In genomic region chr7:128672927-128673517, GRCh38 we compare ENCODE assay signal across 8 cellular contexts. TPM values are rescaled to one million over a fixed set of nuclear protein-coding genes. Genes with fewer than 3 reads are reported as not detected.
DNase-seq lines count a peak whose midpoint lies in the region; ATAC-seq and TF ChIP-seq lines count a peak whose summit lies in the region.

No MANE protein-coding gene starts in this region.

- POLR2A ChIA-PET in activated naive CD8-positive, alpha-beta T cell treated with anti-CD3 and anti-CD28 coated beads, Interleukin-2, amount 10 ng/mL, durations not matched to agents 7 days and 5 days (lab: Charles Lee), result no interaction called here

- intact Hi-C loops in aorta (cut with DNase I) (loop anchor here (5.0 to 10.0 kb wide), 2 partner anchors 52 to 209 kb away; no protein-coding TSS in a partner anchor), ovary (cut with DNase I) (no loop called here)

- TF ChIP-seq EP300 in ovary (IDR thresholded peaks at IDR 0.05), result no peak

- no peak for TF ChIP-seq POLR2A in ovary (IDR thresholded peaks at IDR 0.05)

- H3K4me3 Mint-ChIP-seq in activated naive CD8-positive, alpha-beta T cell treated with anti-CD3 and anti-CD28 coated beads, Interleukin-2, amount 10 ng/mL, durations not matched to agents 7 days and 5 days, result no peak overlapping the region

- H3K27me3 ChIP-seq in H7 (ENCODE audit: control insufficient read depth, insufficient read depth, low read length) (no peaks in the 10 kb centered on the region), iPS DF 6.9 (ENCODE audit: control insufficient read depth, insufficient read depth, low read length) (no peaks in the 10 kb centered on the region), aorta (ENCODE audit: control insufficient read depth in 1 of 2, insufficient read depth in 2 of 2, low read length in 1 of 2) (no peaks in the 10 kb centered on the region), ovary (no peaks in the 10 kb centered on the region)

- H3K4me3 ChIP-seq in H7 (ENCODE audit: insufficient read depth, low read depth, low read length) (no peak overlapping the region), iPS DF 6.9 (ENCODE audit: low read length) (no peak overlapping the region), aorta (ENCODE audit: low read length in 2 of 2) (no peak overlapping the region), ovary (no peak overlapping the region)

- no peak overlapping the region for H3K27ac Mint-ChIP-seq in activated naive CD8-positive, alpha-beta T cell treated with anti-CD3 and anti-CD28 coated beads, Interleukin-2, amount 10 ng/mL, durations not matched to agents 7 days and 5 days

- H3K9me3 Mint-ChIP-seq in activated naive CD8-positive, alpha-beta T cell treated with anti-CD3 and anti-CD28 coated beads, Interleukin-2, amount 10 ng/mL, durations not matched to agents 7 days and 5 days, result no peaks in the 10 kb centered on the region

- no peaks in the 10 kb centered on the region for H3K4me1 ChIP-seq in iPS DF 6.9 (ENCODE audit: control insufficient read depth, insufficient read depth, low read length)
- H3K4me1 ChIP-seq in aorta (ENCODE audit: control insufficient read depth in 1 of 2, insufficient read depth in 2 of 2, low read length in 2 of 2), result peaks cover 0 to 2% of the 10 kb centered on the region in 2 donors
- H3K4me1 ChIP-seq in ovary (ENCODE audit: insufficient read depth), result no peaks in the 10 kb centered on the region

- DNase-seq in AG20443 (ENCODE audit: low spot score) (peak; percentile 51), H7 (peak; percentile 72), iPS DF 6.9 (ENCODE audit: low read depth, low spot score) (peak; percentile 29), aorta (no peak), GM19238 (ENCODE audit: insufficient read length, low spot score) (no peak), ovary (no peak)
- DNase-seq in activated naive CD8-positive, alpha-beta T cell treated with anti-CD3 and anti-CD28 coated beads, Interleukin-2, amount 10 ng/mL, durations not matched to agents 7 days and 5 days, result peak; percentile 40

- no peaks in the 10 kb centered on the region for H3K4me1 Mint-ChIP-seq in activated naive CD8-positive, alpha-beta T cell treated with anti-CD3 and anti-CD28 coated beads, Interleukin-2, amount 10 ng/mL, durations not matched to agents 7 days and 5 days

- H3K36me3 Mint-ChIP-seq in activated naive CD8-positive, alpha-beta T cell treated with anti-CD3 and anti-CD28 coated beads, Interleukin-2, amount 10 ng/mL, durations not matched to agents 7 days and 5 days, result no peaks in the 10 kb centered on the region

- no CpG with 5 or more reads among the region's 7 CpGs for WGBS in iPS DF 6.9 (ENCODE audit: insufficient coverage, insufficient read length)
- 13 to 19% methylated on average over 7 of the region's 7 CpGs for WGBS in aorta, 2 donors
- WGBS in ovary, 3 donors, result 12 to 20% (median 17%) methylated on average over 7 of the region's 7 CpGs

- peak; percentile 73 for ATAC-seq in activated naive CD8-positive, alpha-beta T cell treated with anti-CD3 and anti-CD28 coated beads, Interleukin-2, amount 10 ng/mL, durations not matched to agents 7 days and 5 days (ENCODE audit: low read depth)
- ATAC-seq in aorta (ENCODE audit: low FRiP score) (no peak), HG03432 (IDR thresholded peaks at IDR 0.05; ENCODE audit: unreplicated experiment) (no peak)

- H3K36me3 ChIP-seq in H7 (replicated peaks; ENCODE audit: control insufficient read depth, insufficient read depth, low read length) (no peaks in the 10 kb centered on the region), iPS DF 6.9 (ENCODE audit: control insufficient read depth, insufficient read depth, low read length) (no peaks in the 10 kb centered on the region), aorta (ENCODE audit: control insufficient read depth in 1 of 2, insufficient read depth in 2 of 2, low read length in 1 of 2) (no peaks in the 10 kb centered on the region), ovary (no peaks in the 10 kb centered on the region)

- H3K9me3 ChIP-seq in iPS DF 6.9 (ENCODE audit: control insufficient read depth, insufficient read depth, low read length), result no peaks in the 10 kb centered on the region
- H3K9me3 ChIP-seq in aorta (ENCODE audit: control insufficient read depth, low read length), result no peaks in the 10 kb centered on the region
- H3K9me3 ChIP-seq in ovary, result no peaks in the 10 kb centered on the region

- no peak overlapping the region for H3K27ac ChIP-seq in iPS DF 6.9 (ENCODE audit: low read length)
- H3K27ac ChIP-seq in aorta (ENCODE audit: low read depth in 1 of 2, low read length in 2 of 2), result no peak overlapping the region
- H3K27ac ChIP-seq in ovary, result no peak overlapping the region

- H3K27me3 Mint-ChIP-seq in activated naive CD8-positive, alpha-beta T cell treated with anti-CD3 and anti-CD28 coated beads, Interleukin-2, amount 10 ng/mL, durations not matched to agents 7 days and 5 days, result peaks cover 16% of the 10 kb centered on the region

- peak in 1 of 3 donors; percentile 9 for TF ChIP-seq CTCF in ovary (IDR thresholded peaks at IDR 0.05)

RNA-seq across cellular contexts. Expression of gene GARIN1A, which starts 0.9 kb away (rescaled TPM):
- not detected in 2 replicates for total RNA-seq in H7 (2014; rRNA removed; shearing (Covaris generic))
- 1 to 10 TPM in 1 of 2 experiments, under 1 TPM in 1; 0.88 to 1.9 TPM for total RNA-seq in activated naive CD8-positive, alpha-beta T cell treated with anti-CD3 and anti-CD28 coated beads, Interleukin-2, amount 10 ng/mL, durations not matched to agents 7 days and 5 days
- total RNA-seq in aorta, result 1 to 10 TPM; 6.1 to 7.4 TPM
- polyA plus RNA-seq in aorta, result 1 to 10 TPM; 1.3 to 1.8 TPM
- 1 to 10 TPM in 6 of 7 donors, under 1 TPM in 1; 0.36 to 4.0 (median 1.6) TPM for total RNA-seq in ovary
- polyA plus RNA-seq in ovary, result 1 to 10 TPM in 1 of 2 donors, under 1 TPM in 1; 0.59 to 1.3 TPM

Comparison
In these comparisons a context has a peak if more than half of its experiments do, and no peak if none do; other contexts are left out.
1. DNase-seq: peak in AG20443 (single experiment), H7 (single experiment), activated naive CD8-positive, alpha-beta T cell treated with anti-CD3 and anti-CD28 coated beads, Interleukin-2, amount 10 ng/mL, durations not matched to agents 7 days and 5 days (single experiment) and iPS DF 6.9 (single experiment); none in aorta (0 of 2), GM19238 (single experiment) and ovary (0 of 5).
2. intact Hi-C loops: an anchor here in aorta (5.0 to 10.0 kb wide); none called in ovary.